In the genomic region with DNA sequence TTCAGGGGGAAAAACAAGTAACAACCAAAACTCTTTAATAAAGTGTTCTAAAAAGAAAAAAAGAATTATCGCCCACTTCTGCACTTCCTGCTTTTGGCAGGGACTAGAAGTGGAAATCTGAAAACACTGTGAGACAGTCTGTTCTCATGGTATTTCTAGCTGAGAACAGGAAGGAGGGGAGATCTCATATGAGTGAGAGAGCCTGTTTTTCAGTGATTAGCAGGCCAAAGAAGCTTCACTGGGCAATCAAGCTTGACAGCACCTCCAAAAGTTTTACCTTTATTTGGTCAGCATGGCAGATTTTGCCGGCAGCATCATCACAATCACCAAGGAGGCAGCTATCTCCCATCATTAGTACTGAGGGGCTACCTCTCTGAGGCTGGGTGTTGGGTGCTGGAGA, we compare ENCODE assay signal across 18 cellular contexts.
DNase-seq lines count a peak whose midpoint lies in the region; ATAC-seq, FAIRE-seq and TF ChIP-seq lines count a peak whose summit lies in the region.
"Had no signal": no experiment of that assay in that cellular context is flagged by ENCODE, and none has a peak within 500 bp of the region (broad histone marks: within the 10 kb centered on the region; RNA-seq: fewer than 3 reads in every experiment).

No MANE protein-coding gene starts in this region.

- CTCF ChIA-PET in GM10248 (lab: Yijun Ruan, JAX), result interaction anchor here (1.8 kb wide), 1 partner anchor 10 kb away, joined by 5 read pairs; no protein-coding TSS in a partner anchor

- no peak overlapping the region for H3K4me3 ChIP-seq in keratinocyte (ENCODE audit: control insufficient read depth in 2 of 3, extremely low read depth in 1 of 3, insufficient read depth in 2 of 3, low read depth in 1 of 3, low read length in 3 of 3)
- H3K4me3 ChIP-seq: transverse colon had no signal

- FAIRE-seq in keratinocyte (lab: Jason Lieb, UNC) (no peak), HTR-8/SVneo (lab: Jason Lieb, UNC) (no peak)
- FAIRE-seq: H54 had no signal

- H3K9me1 ChIP-seq in keratinocyte (ENCODE audit: control insufficient read depth, extremely low read depth, insufficient read depth, low read length), result no peaks in the 10 kb centered on the region

- no peak for TF ChIP-seq CTCF in GM10248 (IDR thresholded peaks at IDR 0.05; ENCODE audit: control extremely low read depth, extremely low read depth, low read depth, missing control alignments)
- TF ChIP-seq CTCF in keratinocyte (optimal IDR thresholded peaks at IDR 0.05 in 1 of 3, IDR thresholded peaks at IDR 0.05 in 1 of 3, conservative IDR thresholded peaks at IDR 0.05 in 1 of 3; ENCODE audit: extremely low read depth in 1 of 3, insufficient read depth in 2 of 3, low read length in 3 of 3), result no peak

- H3K36me3 ChIP-seq in keratinocyte (ENCODE audit: control insufficient read depth in 2 of 2, extremely low read depth in 1 of 2, insufficient read depth in 2 of 2, low read length in 2 of 2), result no peaks in the 10 kb centered on the region
- H3K36me3 ChIP-seq: transverse colon had no signal

- peak overlapping the region; percentile 42 for H3K4me2 ChIP-seq in keratinocyte (ENCODE audit: control insufficient read depth, extremely low read depth, insufficient read depth, low read depth, low read length)
- H3K4me2 ChIP-seq: KMS-11 had no signal

- H3K27me3 ChIP-seq in keratinocyte (ENCODE audit: control insufficient read depth, extremely low read depth, insufficient read depth, low read length), result no peaks in the 10 kb centered on the region
- H3K27me3 ChIP-seq: transverse colon had no signal

- H3K79me2 ChIP-seq in keratinocyte (ENCODE audit: control insufficient read depth, insufficient read depth, low read length), result no peaks in the 10 kb centered on the region

- peak overlapping the region; percentile 89 for H3K27ac ChIP-seq in keratinocyte (ENCODE audit: control insufficient read depth, insufficient read depth, low read length)
- H3K27ac ChIP-seq: KMS-11, transverse colon had no signal

- dilution Hi-C loops in keratinocyte (cut with MboI; ENCODE audit: extremely low pct_ligation_motif_present, low sequenced_read_pairs), result no loop called here

- no peaks in the 10 kb centered on the region for H4K20me1 ChIP-seq in keratinocyte (ENCODE audit: control insufficient read depth, extremely low read depth, insufficient read depth, low read length)

- POLR2A ChIA-PET in GM10248 (lab: Yijun Ruan, JAX), result no interaction called here

- in situ Hi-C loops in ACHN (cut with HindIII; ENCODE audit: low pct_ligation_motif_present, low pct_unique_long_range_greater_than_20kb, low sequenced_read_pairs), result no loop called here

- peak overlapping the region; percentile 28 for H2AFZ ChIP-seq in keratinocyte (ENCODE audit: control insufficient read depth, low read length)

- peak; percentile 51 for ATAC-seq in GM19372 (IDR thresholded peaks at IDR 0.05; ENCODE audit: low read depth, unreplicated experiment)
- ATAC-seq in HG03442 (IDR thresholded peaks at IDR 0.05; ENCODE audit: unreplicated experiment), result peak; percentile 32
- ATAC-seq in GM21515 (IDR thresholded peaks at IDR 0.05; ENCODE audit: unreplicated experiment), result no peak
- ATAC-seq: activated CD8-positive, alpha-beta memory T cell treated with anti-CD3 and anti-CD28 coated beads, Interleukin-2, amount 10 ng/mL, durations not matched to agents 7 days and 5 days; CD8-positive, alpha-beta T cell had no signal

- DNase-seq in GM10248 (ENCODE audit: extremely low spot score) (peak; percentile 29), keratinocyte (ENCODE audit: low read depth, low spot score) (no peak), HTR-8/SVneo (ENCODE audit: insufficient read length, low spot score) (no peak), ACHN (no peak)
- DNase-seq in central memory CD4-positive, alpha-beta T cell, result no peak
- DNase-seq: activated CD8-positive, alpha-beta memory T cell treated with anti-CD3 and anti-CD28 coated beads, Interleukin-2, amount 10 ng/mL, durations not matched to agents 7 days and 5 days; activated naive CD4-positive, alpha-beta T cell; CD8-positive, alpha-beta T cell; dermis blood vessel endothelial cell; islet precursor cell; NCI-H1105; stimulated activated CD4-positive, alpha-beta T cell treated with anti-CD3 and anti-CD28 coated beads, Interleukin-4, amount 100 ng/mL, for 4 hours; transverse colon had no signal

- peak overlapping the region; percentile 57 for H3K9ac ChIP-seq in keratinocyte (ENCODE audit: control insufficient read depth, extremely low read depth, insufficient read depth, low read length)
- H3K9ac ChIP-seq: KMS-11 had no signal

- peaks cover 23% of the 10 kb centered on the region for H3K4me1 ChIP-seq in keratinocyte (ENCODE audit: control insufficient read depth, extremely low read depth, insufficient read depth, low read length)

- no peaks in the 10 kb centered on the region for H3K9me3 ChIP-seq in keratinocyte (ENCODE audit: control insufficient read depth, low read depth, low read length)
- H3K9me3 ChIP-seq: transverse colon had no signal
